1 cellular context compared by ENCODE assay signal in genomic region chr14:105047283-105048016, GRCh38.
TF ChIP-seq lines count a peak whose summit lies in the region.

No MANE protein-coding gene starts in this region.

TF ChIP-seq in GM23338, 12 proteins besides CTCF, POLR2A, EP300 and RAD21:
- TF ChIP-seq ZNF462 (CRISPR knock-in tag; IDR thresholded peaks at IDR 0.05) (no peak), ZNF114 (CRISPR knock-in tag; IDR thresholded peaks at IDR 0.05) (no peak), ZNF331 (CRISPR knock-in tag; IDR thresholded peaks at IDR 0.05; ENCODE audit: low read depth) (no peak), STAT1 (IDR thresholded peaks at IDR 0.05; ENCODE audit: unreplicated experiment) (no peak), POLR2AphosphoS5 (IDR thresholded peaks at IDR 0.05; ENCODE audit: low read depth) (no peak), JUNB (IDR thresholded peaks at IDR 0.05; ENCODE audit: unreplicated experiment) (no peak), REST (IDR thresholded peaks at IDR 0.05; ENCODE audit: unreplicated experiment) (no peak), NANOG (IDR thresholded peaks at IDR 0.05; ENCODE audit: borderline replicate concordance) (no peak), ETS1 (IDR thresholded peaks at IDR 0.05) (no peak), EZH2phosphoT487 (IDR thresholded peaks at IDR 0.05; ENCODE audit: unreplicated experiment) (no peak), EZH2 (IDR thresholded peaks at IDR 0.05; ENCODE audit: low read depth, unreplicated experiment) (no peak), CREB1 (CRISPR knock-in tag; IDR thresholded peaks at IDR 0.05; ENCODE audit: low read depth) (no peak)
